In the genomic region with DNA sequence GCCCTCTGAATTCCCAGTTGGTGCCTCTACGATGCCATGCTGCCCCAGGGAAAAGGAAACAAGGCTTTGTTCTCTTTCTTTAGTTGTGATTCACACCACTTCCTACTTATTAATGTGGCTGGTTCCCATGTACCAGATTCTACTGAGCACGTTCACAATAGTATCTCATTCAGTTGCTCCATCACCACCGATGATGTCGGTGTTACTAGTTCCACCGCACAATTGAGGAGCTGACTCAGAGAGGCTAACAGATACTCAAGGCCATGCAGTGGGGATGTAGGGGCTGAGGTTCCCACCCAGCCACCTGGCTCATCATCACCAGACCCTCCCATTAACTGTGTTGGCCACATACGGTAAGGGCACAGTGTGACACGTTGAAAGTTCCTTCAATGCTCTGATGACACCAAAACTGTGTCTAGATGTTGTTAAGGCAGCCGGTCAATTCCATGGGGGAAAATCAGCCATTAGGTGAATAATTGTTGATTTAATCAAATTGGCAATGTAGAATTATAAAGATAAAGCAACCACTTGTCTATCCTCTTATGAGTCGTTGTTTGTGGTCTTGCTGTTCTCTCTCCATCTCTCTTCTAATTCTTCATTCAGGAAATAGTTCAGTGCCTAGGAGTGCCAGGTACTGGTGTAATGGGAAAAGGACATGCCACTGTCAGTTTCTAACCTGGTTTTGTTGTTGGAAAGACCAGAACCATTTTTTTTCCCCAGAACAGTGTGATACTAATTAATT, we compare ENCODE assay signal across 14 cellular contexts.
DNase-seq lines count a peak whose midpoint lies in the region; ATAC-seq and TF ChIP-seq lines count a peak whose summit lies in the region.
"Had no signal": no experiment of that assay in that cellular context is flagged by ENCODE, and none has a peak within 500 bp of the region (broad histone marks: within the 10 kb centered on the region; RNA-seq: fewer than 3 reads in every experiment).

No MANE protein-coding gene starts in this region.

- H3K27ac ChIP-seq in mammary epithelial cell (ENCODE audit: insufficient read depth, low read depth, low read length): peak overlapping the region; percentile 86
- peak overlapping the region in 2 of 3 donors; percentile 56 to 79 for H3K27ac ChIP-seq in thyroid gland
- H3K27ac ChIP-seq: ovary had no signal

- H3K27me3 ChIP-seq in mammary epithelial cell (ENCODE audit: insufficient read depth, low read length) (no peaks in the 10 kb centered on the region), thyroid gland (no peaks in the 10 kb centered on the region)
- H3K27me3 ChIP-seq: ovary had no signal

- peaks cover 23% of the 10 kb centered on the region for H3K4me1 ChIP-seq in mammary epithelial cell (ENCODE audit: insufficient read depth, low read length)
- H3K4me1 ChIP-seq in thyroid gland: peaks cover 10 to 20% of the 10 kb centered on the region in 2 donors

- no peak overlapping the region for H3K27ac Mint-ChIP-seq in MCF 10A (ENCODE audit: low read depth, unreplicated experiment)
- H3K27ac Mint-ChIP-seq in stimulated activated naive B cell treated with anti-CD40 and anti-IgM and Interleukin-4, amounts not matched to agents 10 μg/mL and 1 μg/mL and 100 μg/mL, for 72 hours: no peak overlapping the region
- H3K27ac Mint-ChIP-seq: B cell had no signal

- WGBS in mammary epithelial cell (ENCODE audit: low coverage, missing lambda C conversion rate): 31% methylated on average over 9 of the region's 9 CpGs
- 87% methylated on average over 9 of the region's 9 CpGs for WGBS in thyroid gland, 2 donors

- H3K4me3 Mint-ChIP-seq in MCF 10A (ENCODE audit: unreplicated experiment): no peak overlapping the region
- H3K4me3 Mint-ChIP-seq in stimulated activated naive B cell treated with anti-CD40 and anti-IgM and Interleukin-4, amounts not matched to agents 10 μg/mL and 1 μg/mL and 100 μg/mL, for 72 hours: no peak overlapping the region
- H3K4me3 Mint-ChIP-seq: B cell; central memory CD8-positive, alpha-beta T cell had no signal

- no peaks in the 10 kb centered on the region for H4K20me1 ChIP-seq in mammary epithelial cell (ENCODE audit: insufficient read depth, low read length)

- no peak for ATAC-seq in stimulated activated naive B cell treated with anti-CD40 and anti-IgM and Interleukin-4, amounts not matched to agents 10 μg/mL and 1 μg/mL and 100 μg/mL, for 72 hours (replicated peaks)
- no peak for ATAC-seq in HG03469 (IDR thresholded peaks at IDR 0.05; ENCODE audit: unreplicated experiment)

- peaks cover 2% of the 10 kb centered on the region for H3K36me3 Mint-ChIP-seq in MCF 10A (ENCODE audit: insufficient read depth, unreplicated experiment)
- H3K36me3 Mint-ChIP-seq in stimulated activated naive B cell treated with anti-CD40 and anti-IgM and Interleukin-4, amounts not matched to agents 10 μg/mL and 1 μg/mL and 100 μg/mL, for 72 hours: no peaks in the 10 kb centered on the region

- DNase-seq in mammary epithelial cell: peak; percentile 97
- no peak for DNase-seq in MCF 10A (ENCODE audit: unreplicated experiment)
- peak; percentile 38 for DNase-seq in RKO (ENCODE audit: low spot score)
- peak; percentile 95 for DNase-seq in epithelial cell of esophagus (ENCODE audit: low read depth)
- DNase-seq in thyroid gland: no peak
- DNase-seq in DMS114 treated with DMSO at 0.1 percent for 48 hours (lab: John Stamatoyannopoulos, UW; ENCODE audit: unreplicated experiment): no peak
- DNase-seq in stimulated activated naive B cell treated with anti-CD40 and anti-IgM and Interleukin-4, amounts not matched to agents 10 μg/mL and 1 μg/mL and 100 μg/mL, for 72 hours: no peak
- DNase-seq: KBM-7, NCI-H187 treated with DMSO at 0.1 percent for 48 hours, NCI-H82, ovary had no signal

- no peaks in the 10 kb centered on the region for H3K36me3 ChIP-seq in mammary epithelial cell (ENCODE audit: insufficient read depth, low read length)
- no peaks in the 10 kb centered on the region for H3K36me3 ChIP-seq in thyroid gland
- H3K36me3 ChIP-seq: ovary had no signal

- H3K4me1 Mint-ChIP-seq in MCF 10A (ENCODE audit: insufficient read depth, unreplicated experiment): no peaks in the 10 kb centered on the region
- no peaks in the 10 kb centered on the region for H3K4me1 Mint-ChIP-seq in stimulated activated naive B cell treated with anti-CD40 and anti-IgM and Interleukin-4, amounts not matched to agents 10 μg/mL and 1 μg/mL and 100 μg/mL, for 72 hours
- H3K4me1 Mint-ChIP-seq: B cell had no signal

- no peaks in the 10 kb centered on the region for H3K9me3 ChIP-seq in mammary epithelial cell (replicated peaks; ENCODE audit: insufficient read depth, low read length)
- no peaks in the 10 kb centered on the region for H3K9me3 ChIP-seq in thyroid gland
- H3K9me3 ChIP-seq: ovary had no signal

- BruUV-seq in mammary epithelial cell (replicated peaks; lab: Mats Ljungman, UMichigan): no TSS peak
- no TSS peak for BruUV-seq in MCF 10A (replicated peaks; lab: Mats Ljungman, UMichigan)

- TF ChIP-seq CTCF in mammary epithelial cell (conservative IDR thresholded peaks at IDR 0.05 in 1 of 2, IDR thresholded peaks at IDR 0.05 in 1 of 2; ENCODE audit: extremely low read depth in 1 of 2, insufficient read depth in 1 of 2, low read depth in 1 of 2, low read length in 2 of 2) (no peak), MCF 10A (IDR thresholded peaks at IDR 0.05; ENCODE audit: unreplicated experiment) (no peak), epithelial cell of esophagus (IDR thresholded peaks at IDR 0.05; ENCODE audit: insufficient read depth, low read depth, low read length, missing control alignments) (no peak), thyroid gland (IDR thresholded peaks at IDR 0.05) (no peak)

- TF ChIP-seq POLR2A in thyroid gland (IDR thresholded peaks at IDR 0.05): no peak

- peak overlapping the region; percentile 27 for H3K9ac ChIP-seq in mammary epithelial cell (ENCODE audit: insufficient read depth, low read length)

- in situ Hi-C loops in mammary epithelial cell (cut with MboI; ENCODE audit: low sequenced_read_pairs in 2 of 2): no loop called here

- no peaks in the 10 kb centered on the region for H3K9me3 Mint-ChIP-seq in MCF 10A (ENCODE audit: unreplicated experiment)
- H3K9me3 Mint-ChIP-seq in stimulated activated naive B cell treated with anti-CD40 and anti-IgM and Interleukin-4, amounts not matched to agents 10 μg/mL and 1 μg/mL and 100 μg/mL, for 72 hours: peaks cover 0 to 2% of the 10 kb centered on the region in 2 donors
- H3K9me3 Mint-ChIP-seq: central memory CD8-positive, alpha-beta T cell had no signal

- H3K4me2 ChIP-seq in mammary epithelial cell (ENCODE audit: insufficient read depth, low read depth, low read length): peak overlapping the region; percentile 46

- peak overlapping the region; percentile 40 for H2AFZ ChIP-seq in mammary epithelial cell (ENCODE audit: low read depth, low read length)

- H3K4me3 ChIP-seq in mammary epithelial cell (replicated peaks in 1 of 3; ENCODE audit: insufficient read depth in 1 of 3, low read depth in 2 of 3, low read length in 3 of 3): no peak overlapping the region
- H3K4me3 ChIP-seq in epithelial cell of esophagus (ENCODE audit: low read length): no peak overlapping the region
- H3K4me3 ChIP-seq in thyroid gland (replicated peaks in 1 of 3): no peak overlapping the region
- H3K4me3 ChIP-seq: ovary had no signal

- H3K79me2 ChIP-seq in mammary epithelial cell (ENCODE audit: insufficient read depth, low read length): peaks cover 44% of the 10 kb centered on the region

- dilution Hi-C loops in mammary epithelial cell (cut with HindIII; ENCODE audit: low sequenced_read_pairs): loop anchor here (5.0 kb wide), 1 partner anchor 45 kb away; no protein-coding TSS in a partner anchor

- POLR2A ChIA-PET in MCF 10A (lab: Yijun Ruan, JAX): no interaction called here

- H3K27me3 Mint-ChIP-seq in MCF 10A (ENCODE audit: insufficient read depth, unreplicated experiment): no peaks in the 10 kb centered on the region
- peaks cover 0 to 7% of the 10 kb centered on the region in 2 donors for H3K27me3 Mint-ChIP-seq in stimulated activated naive B cell treated with anti-CD40 and anti-IgM and Interleukin-4, amounts not matched to agents 10 μg/mL and 1 μg/mL and 100 μg/mL, for 72 hours

- intact Hi-C loops in mammary epithelial cell (cut with micrococcal nuclease): no loop called here
- intact Hi-C loops in MCF 10A (cut with micrococcal nuclease): no loop called here
- intact Hi-C loops in thyroid gland (cut with DNase I): no loop called here

- CTCF ChIA-PET in mammary epithelial cell (lab: Charles Lee; ENCODE audit: low non-redundant PET): interaction anchor here (0.5 kb wide), 1 partner anchor 199 kb away, joined by 3 read pairs; no protein-coding TSS in a partner anchor
- CTCF ChIA-PET in MCF 10A (lab: Yijun Ruan, JAX): interaction anchor here (0.8 to 1.1 kb wide), 2 partner anchors 9 to 206 kb away, joined by 4 read pairs; no protein-coding TSS in a partner anchor

Comparison
In these comparisons a context has a peak if more than half of its experiments do, and no peak if none do; other contexts are left out.
1. DNase-seq: peak in mammary epithelial cell (single experiment), RKO (single experiment) and epithelial cell of esophagus (single experiment); none in MCF 10A (single experiment), thyroid gland (0 of 2), DMS114 treated with DMSO at 0.1 percent for 48 hours (single experiment) and stimulated activated naive B cell treated with anti-CD40 and anti-IgM and Interleukin-4, amounts not matched to agents 10 μg/mL and 1 μg/mL and 100 μg/mL, for 72 hours (single experiment).